In genomic region chr3:143239026-143239425, GRCh38 we compare ENCODE assay signal across 30 cellular contexts.
A peak's percentile ranks its signal among the peaks of the same experiment; 100 is the strongest.
DNase-seq lines count a peak whose midpoint lies in the region; ATAC-seq, FAIRE-seq and TF ChIP-seq lines count a peak whose summit lies in the region.
"Had no signal": no experiment of that assay in that cellular context is flagged by ENCODE, and none has a peak within 500 bp of the region (broad histone marks: within the 10 kb centered on the region; RNA-seq: fewer than 3 reads in every experiment).

No MANE protein-coding gene starts in this region.

- TF ChIP-seq RAD21 in Ishikawa (IDR thresholded peaks at IDR 0.05; ENCODE audit: low read depth): no peak

- FAIRE-seq in pancreas (lab: Jason Lieb, UNC) (no peak), small intestine (lab: Jason Lieb, UNC) (no peak)
- FAIRE-seq: A204.1 had no signal

- no peak overlapping the region for H3K4ac ChIP-seq in mesenchymal stem cell (ENCODE audit: low read depth in 1 of 2, low read length in 2 of 2)

- H3K9ac ChIP-seq in mesenchymal stem cell (ENCODE audit: low read length): no peak overlapping the region

- WGBS in mesenchymal stem cell: 42% methylated on average over 1 of the region's 3 CpGs
- 60 to 73% methylated on average over 3 of the region's 3 CpGs for WGBS in pancreas, 2 donors
- 76 to 85% (median 80%) methylated on average over 3 of the region's 3 CpGs for WGBS in small intestine, 3 donors

- H3K14ac ChIP-seq in mesenchymal stem cell (ENCODE audit: low read length in 2 of 2): no peak overlapping the region

- H3K18ac ChIP-seq in mesenchymal stem cell (ENCODE audit: low read depth in 1 of 2, low read length in 2 of 2): no peak overlapping the region

- no peak overlapping the region for H2BK15ac ChIP-seq in mesenchymal stem cell (ENCODE audit: low read depth, poor library complexity, severe bottlenecking)

- no peak overlapping the region for H2AK5ac ChIP-seq in mesenchymal stem cell (ENCODE audit: low read length, severe bottlenecking)

- ATAC-seq in omental fat pad (ENCODE audit: low FRiP score): no peak
- no peak for ATAC-seq in pancreas
- ATAC-seq: GM23338, heart left ventricle, left ventricle myocardium superior, psoas muscle, T-helper 17 cell had no signal

- no peaks in the 10 kb centered on the region for H3K36me3 ChIP-seq in mesenchymal stem cell (ENCODE audit: control insufficient read depth in 1 of 2, insufficient read depth in 2 of 2, low read depth in 1 of 2, low read length in 2 of 2)
- H3K36me3 ChIP-seq in pancreas: no peaks in the 10 kb centered on the region
- H3K36me3 ChIP-seq in small intestine (ENCODE audit: control insufficient read depth in 2 of 2, insufficient read depth in 2 of 2, low read length in 2 of 2): no peaks in the 10 kb centered on the region
- H3K36me3 ChIP-seq: brain microvascular endothelial cell, colonic mucosa, heart left ventricle, MG63, Peyer's patch, thyroid gland had no signal

- peak overlapping the region; percentile 46 for H3K27ac ChIP-seq in mesenchymal stem cell (ENCODE audit: low read length, poor library complexity, severe bottlenecking)
- H3K27ac ChIP-seq in pancreas: no peak overlapping the region
- no peak overlapping the region for H3K27ac ChIP-seq in small intestine (ENCODE audit: low read depth in 1 of 2, low read length in 1 of 2)
- H3K27ac ChIP-seq: brain microvascular endothelial cell, colonic mucosa, heart left ventricle, Peyer's patch, psoas muscle, skin epidermis, thyroid gland had no signal

- H3K4me3 ChIP-seq in mesenchymal stem cell (ENCODE audit: insufficient read depth in 1 of 2, low read depth in 1 of 2, low read length in 2 of 2) (no peak overlapping the region), pancreas (no peak overlapping the region), small intestine (ENCODE audit: low read depth in 1 of 2, low read length in 2 of 2) (no peak overlapping the region)
- H3K4me3 ChIP-seq: colonic mucosa, GM23338, heart left ventricle, MG63, Peyer's patch, psoas muscle, skin epidermis, thyroid gland had no signal

- DNase-seq in AG08395 (ENCODE audit: low spot score) (peak; percentile 38), dedifferentiated amniotic fluid mesenchymal stem cell (ENCODE audit: extremely low spot score) (peak; percentile 27), mesenchymal stem cell (no peak), omental fat pad (ENCODE audit: low spot score) (no peak), pancreas (no peak), small intestine (no peak)
- no peak for DNase-seq in stimulated activated CD8-positive, alpha-beta memory T cell treated with anti-CD3 and anti-CD28 coated beads, Interleukin-4, amount 100 ng/mL, for 48 hours
- DNase-seq: activated CD4-positive, alpha-beta T cell treated with anti-CD3 and anti-CD28 coated beads, Interleukin-2, amount 10 ng/mL, durations not matched to agents 7 days and 5 days; activated effector memory CD4-positive, alpha-beta T cell treated with Interleukin-2 at 50 U/mL for 16 hours; activated naive CD8-positive, alpha-beta T cell treated with anti-CD3 and anti-CD28 coated beads, Interleukin-2, amount 10 ng/mL, durations not matched to agents 7 days and 5 days; brain microvascular endothelial cell; colonic mucosa; DMS79 treated with DMSO at 0.1 percent for 48 hours; endodermal cell; heart left ventricle; left ventricle myocardium superior; MG63; NCI-H1417 treated with DMSO at 0.1 percent for 48 hours; NCI-H2107; NCI-H524; NK-92 treated with Interleukin-12 subunit alpha and Interleukin-12 subunit beta, amount 100 ng/mL, for 24 hours; Peyer's patch; psoas muscle; stimulated activated naive CD4-positive, alpha-beta T cell; T-helper 17 cell; thyroid gland had no signal

- no peak overlapping the region for H4K91ac ChIP-seq in mesenchymal stem cell (ENCODE audit: low read length)

- H2BK5ac ChIP-seq in mesenchymal stem cell (ENCODE audit: low read depth, low read length, poor library complexity, severe bottlenecking): no peak overlapping the region

- H3K27me3 ChIP-seq in mesenchymal stem cell (ENCODE audit: control insufficient read depth in 1 of 2, insufficient read depth in 1 of 2, low read length in 2 of 2) (no peaks in the 10 kb centered on the region), pancreas (no peaks in the 10 kb centered on the region), small intestine (ENCODE audit: control insufficient read depth in 2 of 2, insufficient read depth in 2 of 2, low read length in 2 of 2) (no peaks in the 10 kb centered on the region)
- H3K27me3 ChIP-seq: brain microvascular endothelial cell, colonic mucosa, heart left ventricle, MG63, Peyer's patch, thyroid gland had no signal

- no peaks in the 10 kb centered on the region for H3K79me1 ChIP-seq in mesenchymal stem cell (replicated peaks; ENCODE audit: low read length, poor library complexity, severe bottlenecking)

- no peak for TF ChIP-seq EP300 in Ishikawa (IDR thresholded peaks at IDR 0.05; ENCODE audit: borderline replicate concordance)

- no peak overlapping the region for H4K8ac ChIP-seq in mesenchymal stem cell (ENCODE audit: low read length)

- H2BK12ac ChIP-seq in mesenchymal stem cell (ENCODE audit: low read length in 2 of 2): no peak overlapping the region

- no peak overlapping the region for H3K4me2 ChIP-seq in mesenchymal stem cell (ENCODE audit: low read length, poor library complexity, severe bottlenecking)
- H3K4me2 ChIP-seq: GM23338 had no signal

- H2BK120ac ChIP-seq in mesenchymal stem cell (ENCODE audit: low read depth, low read length): no peak overlapping the region

- no peak overlapping the region for H3K23ac ChIP-seq in mesenchymal stem cell (ENCODE audit: low read length in 2 of 2)

- H2AFZ ChIP-seq in mesenchymal stem cell (ENCODE audit: low read depth, low read length): no peak overlapping the region
- H2AFZ ChIP-seq: GM23338 had no signal

- intact Hi-C loops in pancreas (cut with DNase I): no loop called here

- TF ChIP-seq CTCF in omental fat pad (IDR thresholded peaks at IDR 0.05): no peak
- no peak for TF ChIP-seq CTCF in pancreas (IDR thresholded peaks at IDR 0.05)

- H3K4me1 ChIP-seq in mesenchymal stem cell (ENCODE audit: control insufficient read depth, insufficient read depth, low read depth, low read length) (peaks cover 11% of the 10 kb centered on the region), pancreas (no peaks in the 10 kb centered on the region), small intestine (ENCODE audit: control insufficient read depth in 2 of 2, insufficient read depth in 1 of 2, low read depth in 1 of 2, low read length in 1 of 2) (no peaks in the 10 kb centered on the region)
- H3K4me1 ChIP-seq: colonic mucosa, heart left ventricle, Peyer's patch, psoas muscle, thyroid gland had no signal

- no peaks in the 10 kb centered on the region for H3K9me3 ChIP-seq in mesenchymal stem cell (ENCODE audit: control insufficient read depth, low read length)
- no peaks in the 10 kb centered on the region for H3K9me3 ChIP-seq in pancreas
- no peaks in the 10 kb centered on the region for H3K9me3 ChIP-seq in small intestine (ENCODE audit: control insufficient read depth, low read depth)
- H3K9me3 ChIP-seq: colonic mucosa, MG63, Peyer's patch, psoas muscle, thyroid gland had no signal

TF ChIP-seq in Ishikawa, 13 proteins besides CTCF, POLR2A, EP300 and RAD21:
- no peak for TF ChIP-seq FOXM1 (IDR thresholded peaks at IDR 0.05; ENCODE audit: borderline replicate concordance, low read depth)
- peak; percentile 35; the same call in 1 of the 2 replicates for TF ChIP-seq TEAD4 (IDR thresholded peaks at IDR 0.05)

Comparison
In these comparisons a context has a peak if more than half of its experiments do, and no peak if none do; other contexts are left out.
1. DNase-seq: peak in AG08395 (single experiment) and dedifferentiated amniotic fluid mesenchymal stem cell (single experiment); none in mesenchymal stem cell (single experiment), omental fat pad (single experiment), pancreas (0 of 6), small intestine (single experiment) and stimulated activated CD8-positive, alpha-beta memory T cell treated with anti-CD3 and anti-CD28 coated beads, Interleukin-4, amount 100 ng/mL, for 48 hours (single experiment).